21 cellular contexts compared by ENCODE assay signal in the genomic region with DNA sequence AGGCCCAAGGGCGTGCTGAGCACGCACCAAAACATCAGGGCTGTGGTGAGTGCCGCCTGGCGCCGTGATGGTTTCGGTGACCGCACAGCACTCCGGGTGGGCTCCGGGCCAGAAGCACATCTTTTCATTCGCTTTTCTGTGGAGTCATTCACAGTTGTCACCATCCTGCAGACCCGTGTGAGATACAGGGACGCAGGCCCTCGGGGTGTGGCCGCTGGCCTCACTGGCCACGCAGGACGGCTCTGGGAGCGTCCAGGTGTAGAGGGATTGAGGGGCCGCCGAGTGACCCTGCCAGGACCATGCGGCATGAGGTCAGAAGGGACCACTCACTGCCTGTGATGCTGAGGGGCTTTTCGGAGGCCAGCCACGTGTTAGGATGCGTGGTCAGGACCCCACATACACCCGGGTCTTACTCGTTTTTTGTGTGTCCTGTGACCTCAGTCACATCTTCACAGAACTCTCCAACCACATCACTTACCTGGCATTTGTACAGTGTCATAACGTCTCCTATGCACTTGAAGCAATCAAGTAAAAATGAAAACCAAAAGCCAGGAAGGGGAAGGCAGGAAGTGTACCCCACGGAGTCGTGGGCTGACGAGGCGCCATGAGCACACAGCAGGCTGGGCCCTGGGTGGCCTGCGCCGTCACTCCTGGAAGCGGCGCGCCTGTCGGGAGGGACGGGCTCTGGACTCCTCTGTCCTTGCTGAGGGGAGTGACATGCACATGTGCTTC. TPM values are rescaled to one million over a fixed set of nuclear protein-coding genes. Genes with fewer than 3 reads are reported as not detected.
DNase-seq lines count a peak whose midpoint lies in the region; ATAC-seq and TF ChIP-seq lines count a peak whose summit lies in the region.
"Had no signal": no experiment of that assay in that cellular context is flagged by ENCODE, and none has a peak within 500 bp of the region (broad histone marks: within the 10 kb centered on the region; RNA-seq: fewer than 3 reads in every experiment).

No MANE protein-coding gene starts in this region.

- TF ChIP-seq CTCF in transverse colon (IDR thresholded peaks at IDR 0.05), result no peak
- no peak for TF ChIP-seq CTCF in omental fat pad (IDR thresholded peaks at IDR 0.05)
- TF ChIP-seq CTCF in chondrocyte (IDR thresholded peaks at IDR 0.05), result no peak

- H3K4me1 Mint-ChIP-seq in activated CD4-positive, alpha-beta T cell treated with anti-CD3 and anti-CD28 coated beads for 36 hours, result peaks cover 67% of the 10 kb centered on the region
- peaks cover 53% of the 10 kb centered on the region for H3K4me1 Mint-ChIP-seq in stimulated activated naive CD8-positive, alpha-beta T cell treated with anti-CD3 and anti-CD28 coated beads, Interleukin-15, Interleukin-2, amounts not matched to agents 100 ng/mL and 50 ng/mL, for 24 hours (ENCODE audit: low read depth)
- H3K4me1 Mint-ChIP-seq in chondrocyte (ENCODE audit: low read depth), result peaks cover 6% of the 10 kb centered on the region

- H3K9ac ChIP-seq in duodenal mucosa (ENCODE audit: low read depth in 1 of 2, low read length in 2 of 2), result peak overlapping the region; percentile 10 to 28
- H3K9ac ChIP-seq: SK-N-SH had no signal

- CTCF ChIA-PET in activated CD4-positive, alpha-beta T cell treated with anti-CD3 and anti-CD28 coated beads for 36 hours (lab: Charles Lee), result interaction anchor here (1.2 kb wide), 1 partner anchor 14 kb away, joined by 3 read pairs; no protein-coding TSS in a partner anchor

- ATAC-seq in activated CD4-positive, alpha-beta T cell treated with anti-CD3 and anti-CD28 coated beads for 36 hours, result peak; percentile 13
- ATAC-seq in stimulated activated naive CD8-positive, alpha-beta T cell treated with anti-CD3 and anti-CD28 coated beads, Interleukin-15, Interleukin-2, amounts not matched to agents 100 U/mL and 50 U/mL, for 24 hours, result no peak
- ATAC-seq in omental fat pad (ENCODE audit: low FRiP score), result no peak
- ATAC-seq: heart left ventricle had no signal

- H3K36me3 Mint-ChIP-seq in activated CD4-positive, alpha-beta T cell treated with anti-CD3 and anti-CD28 coated beads for 36 hours (ENCODE audit: low read depth), result peaks cover 55% of the 10 kb centered on the region
- peaks cover 51% of the 10 kb centered on the region for H3K36me3 Mint-ChIP-seq in stimulated activated naive CD8-positive, alpha-beta T cell treated with anti-CD3 and anti-CD28 coated beads, Interleukin-15, Interleukin-2, amounts not matched to agents 100 ng/mL and 50 ng/mL, for 24 hours (ENCODE audit: low read depth)
- H3K36me3 Mint-ChIP-seq in chondrocyte (ENCODE audit: low read depth), result peaks cover 17% of the 10 kb centered on the region

- in situ Hi-C loops in transverse colon (cut with MboI; ENCODE audit: low pct_ligation_motif_present in 1 of 4, low pct_unique_long_range_greater_than_20kb in 1 of 4, low sequenced_read_pairs in 3 of 4), result no loop called here

- no peaks in the 10 kb centered on the region for H3K9me3 Mint-ChIP-seq in activated CD4-positive, alpha-beta T cell treated with anti-CD3 and anti-CD28 coated beads for 36 hours (ENCODE audit: low read depth)
- H3K9me3 Mint-ChIP-seq in stimulated activated naive CD8-positive, alpha-beta T cell treated with anti-CD3 and anti-CD28 coated beads, Interleukin-15, Interleukin-2, amounts not matched to agents 100 ng/mL and 50 ng/mL, for 24 hours, result no peaks in the 10 kb centered on the region
- no peaks in the 10 kb centered on the region for H3K9me3 Mint-ChIP-seq in chondrocyte (ENCODE audit: low read depth)

- H3K4me1 ChIP-seq in duodenal mucosa (ENCODE audit: control insufficient read depth in 1 of 2, insufficient read depth in 2 of 2, low read length in 2 of 2), result peaks cover 70 to 71% of the 10 kb centered on the region in 2 donors
- peaks cover 40 to 70% (median 58%) of the 10 kb centered on the region in 4 donors for H3K4me1 ChIP-seq in transverse colon
- H3K4me1 ChIP-seq: uterus had no signal

- H3K4me3 Mint-ChIP-seq in activated CD4-positive, alpha-beta T cell treated with anti-CD3 and anti-CD28 coated beads for 36 hours, result peak overlapping the region; percentile 12
- no peak overlapping the region for H3K4me3 Mint-ChIP-seq in stimulated activated naive CD8-positive, alpha-beta T cell treated with anti-CD3 and anti-CD28 coated beads, Interleukin-15, Interleukin-2, amounts not matched to agents 100 ng/mL and 50 ng/mL, for 24 hours
- no peak overlapping the region for H3K4me3 Mint-ChIP-seq in chondrocyte (ENCODE audit: unreplicated experiment)

- H3K36me3 ChIP-seq in duodenal mucosa (ENCODE audit: control insufficient read depth in 1 of 2, insufficient read depth in 2 of 2, low read length in 2 of 2), result peaks cover 3 to 60% of the 10 kb centered on the region in 2 donors
- H3K36me3 ChIP-seq in transverse colon, result peaks cover 0 to 15% (median 7%) of the 10 kb centered on the region in 4 donors
- H3K36me3 ChIP-seq: uterus had no signal

- no peaks in the 10 kb centered on the region for H3K27me3 Mint-ChIP-seq in activated CD4-positive, alpha-beta T cell treated with anti-CD3 and anti-CD28 coated beads for 36 hours
- H3K27me3 Mint-ChIP-seq in stimulated activated naive CD8-positive, alpha-beta T cell treated with anti-CD3 and anti-CD28 coated beads, Interleukin-15, Interleukin-2, amounts not matched to agents 100 ng/mL and 50 ng/mL, for 24 hours, result no peaks in the 10 kb centered on the region
- no peaks in the 10 kb centered on the region for H3K27me3 Mint-ChIP-seq in chondrocyte (ENCODE audit: low read depth)

- H3K27me3 ChIP-seq in duodenal mucosa (ENCODE audit: control insufficient read depth in 1 of 2, insufficient read depth in 2 of 2, low read length in 2 of 2) (no peaks in the 10 kb centered on the region), transverse colon (no peaks in the 10 kb centered on the region)
- H3K27me3 ChIP-seq: heart left ventricle, uterus had no signal

- no peak for TF ChIP-seq POLR2A in transverse colon (IDR thresholded peaks at IDR 0.05)

- intact Hi-C loops in activated CD4-positive, alpha-beta T cell treated with anti-CD3 and anti-CD28 coated beads for 36 hours (cut with DNase I, micrococcal nuclease), result no loop called here
- intact Hi-C loops in transverse colon (cut with DNase I; ENCODE audit: low total_unique reads), result no loop called here

- H3K27ac Mint-ChIP-seq in activated CD4-positive, alpha-beta T cell treated with anti-CD3 and anti-CD28 coated beads for 36 hours, result peak overlapping the region; percentile 85
- peak overlapping the region; percentile 49 for H3K27ac Mint-ChIP-seq in stimulated activated naive CD8-positive, alpha-beta T cell treated with anti-CD3 and anti-CD28 coated beads, Interleukin-15, Interleukin-2, amounts not matched to agents 100 ng/mL and 50 ng/mL, for 24 hours
- H3K27ac Mint-ChIP-seq in chondrocyte (ENCODE audit: unreplicated experiment), result no peak overlapping the region

- WGBS in transverse colon (ENCODE audit: low coverage in 1 of 2), 2 donors, result 85% methylated on average over 35 of the region's 37 CpGs; no CpG with 5 or more reads in 1 of the 2 donors

- peak; percentile 55 for DNase-seq in activated CD4-positive, alpha-beta T cell treated with anti-CD3 and anti-CD28 coated beads for 36 hours
- no peak for DNase-seq in activated CD4-positive, alpha-beta T cell treated with anti-CD3 and anti-CD28 coated beads, Interleukin-2, amount 50 U/mL, for 48 hours
- no peak for DNase-seq in stimulated activated naive CD8-positive, alpha-beta T cell treated with anti-CD3 and anti-CD28 coated beads, Interleukin-15, Interleukin-2, amounts not matched to agents 100 U/mL and 50 U/mL, for 24 hours
- DNase-seq in transverse colon (no peak), omental fat pad (ENCODE audit: low spot score) (no peak), chondrocyte (ENCODE audit: low spot score) (no peak)
- DNase-seq: amniotic stem cell; dermis blood vessel endothelial cell; NCI-H1105; NCI-H2081 treated with DMSO at 0.1 percent for 48 hours; NCI-H446 treated with DMSO at 0.1 percent for 48 hours; nucleus accumbens; retina; SK-N-SH; stimulated activated CD8-positive, alpha-beta memory T cell treated with anti-CD3 and anti-CD28 coated beads, Interleukin-4, amount 100 ng/mL, for 48 hours; T1000; uterus had no signal

- POLR2A ChIA-PET in activated CD4-positive, alpha-beta T cell treated with anti-CD3 and anti-CD28 coated beads for 36 hours (lab: Charles Lee), result no interaction called here

- H3K9me3 ChIP-seq in duodenal mucosa (ENCODE audit: control insufficient read depth in 1 of 2, low read length in 2 of 2), result no peaks in the 10 kb centered on the region
- no peaks in the 10 kb centered on the region for H3K9me3 ChIP-seq in transverse colon
- H3K9me3 ChIP-seq: heart left ventricle, SK-N-SH, uterus had no signal

- no peak for TF ChIP-seq EP300 in transverse colon (IDR thresholded peaks at IDR 0.05; ENCODE audit: low read depth)

- no peak overlapping the region for H3K4me3 ChIP-seq in duodenal mucosa (ENCODE audit: low read depth in 1 of 2, low read length in 2 of 2)
- H3K4me3 ChIP-seq in transverse colon, result no peak overlapping the region
- H3K4me3 ChIP-seq: heart left ventricle, uterus had no signal

- no peak overlapping the region for H3K27ac ChIP-seq in duodenal mucosa (ENCODE audit: low read depth, low read length)
- peak overlapping the region; percentile 78 to 88 (median 82) for H3K27ac ChIP-seq in transverse colon
- H3K27ac ChIP-seq: 22Rv1, heart left ventricle, uterus had no signal

RNA-seq across cellular contexts. Expression of a gene that starts 7.8 kb away (rescaled TPM):
- 10 to 100 TPM; 39.7 to 41.7 TPM for total RNA-seq in activated CD4-positive, alpha-beta T cell treated with anti-CD3 and anti-CD28 coated beads for 36 hours
- total RNA-seq in transverse colon (100 to 1,000 TPM in 1 of 4 donors, 10 to 100 TPM in 3; 54.5 to 120 (median 75.8) TPM), omental fat pad (10 to 100 TPM; 17.6 to 27.6 (median 21.6) TPM), chondrocyte (19.5 to 24.4 TPM (median 20.8 TPM) in 3 replicates)
